In the genomic region with DNA sequence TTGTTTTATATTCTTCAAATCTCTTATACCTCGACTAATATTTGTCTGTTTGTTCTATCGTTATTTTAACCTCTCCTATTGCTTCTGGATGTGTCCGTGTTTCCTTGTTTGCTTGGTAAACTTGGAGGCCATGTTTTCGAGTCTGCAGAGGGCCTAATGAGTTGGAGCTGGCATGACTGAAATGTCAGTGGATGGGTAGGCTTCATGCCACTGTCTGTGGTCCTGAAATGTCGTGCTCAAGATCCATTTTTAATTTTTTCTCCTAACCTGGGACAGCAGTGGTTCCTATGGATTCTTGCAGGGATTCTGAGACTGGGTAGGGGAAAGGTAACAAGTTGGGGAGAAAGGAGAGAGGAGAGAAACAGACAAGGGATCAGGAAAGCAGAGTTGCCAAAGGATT, we compare ENCODE assay signal across 20 cellular contexts. TPM values are rescaled to one million over a fixed set of nuclear protein-coding genes. Genes with fewer than 3 reads are reported as not detected.
A peak's percentile ranks its signal among the peaks of the same experiment; 100 is the strongest.
DNase-seq lines count a peak whose midpoint lies in the region; ATAC-seq, FAIRE-seq and TF ChIP-seq lines count a peak whose summit lies in the region.
"Had no signal": no experiment of that assay in that cellular context is flagged by ENCODE, and none has a peak within 500 bp of the region (broad histone marks: within the 10 kb centered on the region; RNA-seq: fewer than 3 reads in every experiment).

No MANE protein-coding gene starts in this region.

- peak overlapping the region; percentile 65 for H2AFZ ChIP-seq in IMR-90 (replicated peaks; ENCODE audit: low read length, poor library complexity)

- no peak overlapping the region for H2AK5ac ChIP-seq in IMR-90 (ENCODE audit: low read depth, low read length)

- H4K8ac ChIP-seq in IMR-90 (ENCODE audit: low read depth in 2 of 2, low read length in 2 of 2) = no peak overlapping the region

- H2BK5ac ChIP-seq in IMR-90 (ENCODE audit: low read depth, low read length, poor library complexity, severe bottlenecking) = no peak overlapping the region

- intact Hi-C loops in IMR-90 (cut with micrococcal nuclease) (loop anchor here (2.0 to 5.0 kb wide), 2 partner anchors 542 to 1239 kb away; no protein-coding TSS in a partner anchor), body of pancreas (cut with DNase I) (loop anchor here (5.0 to 10.0 kb wide), 2 partner anchors 192 to 415 kb away; no protein-coding TSS in a partner anchor)

- DNase-seq in A172 (ENCODE audit: low spot score) = peak; percentile 26
- peak; percentile 4 for DNase-seq in IMR-90
- peak; percentile 44 for DNase-seq in astrocyte of the hippocampus (ENCODE audit: low read depth, low spot score)
- DNase-seq in fibroblast of mammary gland (ENCODE audit: low read depth) = peak; percentile 8
- no peak for DNase-seq in body of pancreas
- no peak for DNase-seq in epidermal melanocyte (ENCODE audit: insufficient read length, low spot score)
- no peak for DNase-seq in small intestine
- DNase-seq: activated CD8-positive, alpha-beta T cell treated with anti-CD3 and anti-CD28 coated beads, Interleukin-2, amount 10 ng/mL, durations not matched to agents 7 days and 5 days; activated T-cell treated with anti-CD3 and anti-CD28 coated beads, Interleukin-2, amount 50 U/mL, for 4 hours; CD4-positive, CD25-positive, alpha-beta regulatory T cell; left ventricle myocardium inferior; NCI-H1694; NCI-H226; ovary; stimulated activated CD4-positive, alpha-beta T cell treated with anti-CD3 and anti-CD28 coated beads, Interleukin-2, amount 100 ng/mL, for 24 hours; stimulated activated naive CD8-positive, alpha-beta T cell treated with anti-CD3 and anti-CD28 coated beads, Interleukin-15, amount 100 ng/mL, for 72 hours; upper lobe of left lung had no signal

- H3K4me2 ChIP-seq in IMR-90 (ENCODE audit: low read depth, low read length) = no peak overlapping the region

- H2BK15ac ChIP-seq in IMR-90 (ENCODE audit: low read depth, low read length) = no peak overlapping the region

- H4K5ac ChIP-seq in IMR-90 (ENCODE audit: low read depth, low read length) = no peak overlapping the region

- H3K23ac ChIP-seq in IMR-90 (ENCODE audit: low read depth, low read length) = no peak overlapping the region

- dilution Hi-C loops in IMR-90 (cut with HindIII; ENCODE audit: low sequenced_read_pairs, unreplicated experiment) = no loop called here

- no peak overlapping the region for H3K14ac ChIP-seq in IMR-90 (replicated peaks; ENCODE audit: low read depth, low read length)

- no peak overlapping the region for H3K56ac ChIP-seq in IMR-90 (ENCODE audit: extremely low read depth, insufficient read depth, low read length)

- H4K91ac ChIP-seq in IMR-90 (ENCODE audit: insufficient read depth, low read depth, low read length) = no peak overlapping the region

- no peak overlapping the region for H3K9ac ChIP-seq in IMR-90 (ENCODE audit: low read depth, low read length)

- no peaks in the 10 kb centered on the region for H3K79me1 ChIP-seq in IMR-90 (ENCODE audit: low read depth in 1 of 2, low read length in 2 of 2)

- no peak overlapping the region for H3K4me3 ChIP-seq in IMR-90 (ENCODE audit: insufficient read depth, low read depth, low read length)
- no peak overlapping the region for H3K4me3 ChIP-seq in fibroblast of mammary gland (ENCODE audit: control insufficient read depth, low read depth, low read length)
- no peak overlapping the region for H3K4me3 ChIP-seq in body of pancreas
- H3K4me3 ChIP-seq in small intestine (ENCODE audit: low read depth in 1 of 2, low read length in 2 of 2) = no peak overlapping the region
- H3K4me3 ChIP-seq: left ventricle myocardium inferior, ovary, upper lobe of left lung had no signal

- POLR2A ChIA-PET in IMR-90 (lab: Charles Lee; ENCODE audit: unreplicated experiment) = no interaction called here

- no peaks in the 10 kb centered on the region; the same call in 1 of the 2 replicates for H3K27me3 ChIP-seq in IMR-90 (ENCODE audit: control insufficient read depth, insufficient read depth, low read length)
- H3K27me3 ChIP-seq in body of pancreas = no peaks in the 10 kb centered on the region
- no peaks in the 10 kb centered on the region for H3K27me3 ChIP-seq in small intestine (ENCODE audit: control insufficient read depth in 2 of 2, insufficient read depth in 2 of 2, low read length in 2 of 2)
- H3K27me3 ChIP-seq: ovary, upper lobe of left lung had no signal

- H3K4me1 ChIP-seq in IMR-90 (ENCODE audit: control insufficient read depth, insufficient read depth, low read length) (no peaks in the 10 kb centered on the region), body of pancreas (no peaks in the 10 kb centered on the region), small intestine (ENCODE audit: control insufficient read depth in 2 of 2, insufficient read depth in 1 of 2, low read depth in 1 of 2, low read length in 1 of 2) (no peaks in the 10 kb centered on the region)
- H3K4me1 ChIP-seq: left ventricle myocardium inferior, upper lobe of left lung had no signal

- H2AK9ac ChIP-seq in IMR-90 (replicated peaks; ENCODE audit: low read depth, low read length, poor library complexity) = no peak overlapping the region

- CTCF ChIA-PET in IMR-90 (lab: Yijun Ruan, JAX) = interaction anchor here (1.0 kb wide), 1 partner anchor 202 kb away, joined by 3 read pairs; no protein-coding TSS in a partner anchor

- H3K36me3 ChIP-seq in IMR-90 (ENCODE audit: control insufficient read depth, insufficient read depth, low read length) (no peaks in the 10 kb centered on the region), body of pancreas (replicated peaks in 1 of 2; ENCODE audit: insufficient read depth in 1 of 2, low read depth in 2 of 2) (no peaks in the 10 kb centered on the region), small intestine (ENCODE audit: control insufficient read depth in 2 of 2, insufficient read depth in 2 of 2, low read length in 2 of 2) (no peaks in the 10 kb centered on the region)
- H3K36me3 ChIP-seq: left ventricle myocardium inferior, ovary, upper lobe of left lung had no signal

- H3K18ac ChIP-seq in IMR-90 (ENCODE audit: low read depth, low read length) = no peak overlapping the region

- no peak overlapping the region for H3K4ac ChIP-seq in IMR-90 (ENCODE audit: low read depth, low read length)

- BruUV-seq in IMR-90 (replicated peaks; lab: Mats Ljungman, UMichigan) = no TSS peak

- no peaks in the 10 kb centered on the region for H3K9me1 ChIP-seq in IMR-90 (ENCODE audit: insufficient read depth, low read length)

- no peak overlapping the region for H2BK20ac ChIP-seq in IMR-90 (ENCODE audit: low read depth, low read length)

- no peak for ATAC-seq in IMR-90 (ENCODE audit: low read depth)
- no peak for ATAC-seq in GM19463 (IDR thresholded peaks at IDR 0.05; ENCODE audit: unreplicated experiment)
- ATAC-seq in body of pancreas = no peak
- ATAC-seq: activated CD8-positive, alpha-beta T cell treated with anti-CD3 and anti-CD28 coated beads, Interleukin-2, amount 10 ng/mL, durations not matched to agents 7 days and 5 days; activated T-cell treated with anti-CD3 and anti-CD28 coated beads, Interleukin-2, amount 50 U/mL, for 4 hours; Right ventricle myocardium inferior; sciatic nerve; stimulated activated naive CD8-positive, alpha-beta T cell treated with anti-CD3 and anti-CD28 coated beads, Interleukin-15, amount 100 ng/mL, for 72 hours had no signal

- TF ChIP-seq CTCF in IMR-90 (conservative IDR thresholded peaks at IDR 0.05; ENCODE audit: low read depth, low read length) = no peak
- no peak for TF ChIP-seq CTCF in fibroblast of mammary gland (conservative IDR thresholded peaks at IDR 0.05; ENCODE audit: control insufficient read depth, insufficient read depth, low read depth, low read length)
- no peak for TF ChIP-seq CTCF in body of pancreas (IDR thresholded peaks at IDR 0.05)

- FAIRE-seq in small intestine (lab: Jason Lieb, UNC) = no peak

- no peak overlapping the region for H2BK120ac ChIP-seq in IMR-90 (ENCODE audit: low read depth, low read length)

- TF ChIP-seq RAD21 in IMR-90 (IDR thresholded peaks at IDR 0.05; ENCODE audit: low read length) = no peak

- in situ Hi-C loops in IMR-90 (cut with MboI; ENCODE audit: low sequenced_read_pairs) = loop anchor here (5.0 to 25.0 kb wide), 3 partner anchors 197 to 1227 kb away; no protein-coding TSS in a partner anchor

- TF ChIP-seq POLR2A in IMR-90 (IDR thresholded peaks at IDR 0.05; ENCODE audit: low read depth, low read length) (no peak), body of pancreas (IDR thresholded peaks at IDR 0.05) (no peak)

- no peaks in the 10 kb centered on the region for H4K20me1 ChIP-seq in IMR-90 (ENCODE audit: insufficient read depth, low read length)

- no peak overlapping the region for H3K27ac ChIP-seq in IMR-90 (ENCODE audit: insufficient read depth, low read length)
- H3K27ac ChIP-seq in body of pancreas = no peak overlapping the region
- no peak overlapping the region for H3K27ac ChIP-seq in small intestine (ENCODE audit: low read depth in 1 of 2, low read length in 1 of 2)
- H3K27ac ChIP-seq: left ventricle myocardium inferior, ovary, upper lobe of left lung had no signal

- no peaks in the 10 kb centered on the region for H3K9me3 ChIP-seq in IMR-90 (ENCODE audit: control insufficient read depth, insufficient read depth, low read length)
- no peaks in the 10 kb centered on the region for H3K9me3 ChIP-seq in body of pancreas
- H3K9me3 ChIP-seq in small intestine (ENCODE audit: control insufficient read depth, low read depth) = no peaks in the 10 kb centered on the region
- H3K9me3 ChIP-seq: left ventricle myocardium inferior, ovary, upper lobe of left lung had no signal

- WGBS in IMR-90 (ENCODE audit: extremely low coverage in 2 of 2, insufficient read length in 1 of 2), 2 experiments = no CpG with 5 or more reads among the region's 5 CpGs
- WGBS in body of pancreas, 2 donors = 44 to 55% methylated on average over 5 of the region's 5 CpGs
- 62 to 68% (median 67%) methylated on average over 5 of the region's 5 CpGs for WGBS in small intestine, 3 donors

TF ChIP-seq in IMR-90, 13 proteins besides CTCF, POLR2A, EP300 and RAD21:
- TF ChIP-seq CEBPB (IDR thresholded peaks at IDR 0.05; ENCODE audit: low read depth, low read length) = no peak

RNA-seq across cellular contexts. Expression of a gene that starts 18.8 kb away (rescaled TPM):
- total RNA-seq in A172 (2014; rRNA removed; shearing (Covaris generic)) = not detected in 2 replicates
- total RNA-seq in IMR-90 (2012; rRNA removed) (0.18 and 0.28 TPM in 2 replicates), body of pancreas (10 to 100 TPM in 1 of 2 donors, 1 to 10 TPM in 1; 8.8 to 16.8 TPM)
- polyA plus RNA-seq in IMR-90 (2012; rRNA removed) (0.06 and 0.19 TPM in 2 replicates), small intestine (1 to 10 TPM in 1 of 3 donors, under 1 TPM in 2; 0.27 to 3.3 (median 0.45) TPM)
- 0.09 and 0.14 TPM in 2 replicates for polyA plus RNA-seq in IMR-90 (2012; cell fraction: cytosol; rRNA removed)
- polyA plus RNA-seq in IMR-90 (2012; cell fraction: nucleus; rRNA removed; ENCODE audit: low replicate concordance) = 0.18 and 0.44 TPM in 2 replicates
- total RNA-seq: activated CD8-positive, alpha-beta T cell treated with anti-CD3 and anti-CD28 coated beads, Interleukin-2, amount 10 ng/mL, durations not matched to agents 7 days and 5 days; activated T-cell treated with anti-CD3 and anti-CD28 coated beads, Interleukin-2, amount 50 U/mL, for 4 hours; CD4-positive, CD25-positive, alpha-beta regulatory T cell had no signal
- polyA plus RNA-seq: CD4-positive, CD25-positive, alpha-beta regulatory T cell had no signal

RNA-seq across cellular contexts. Expression of a gene that starts 54.3 kb away (rescaled TPM):
- total RNA-seq in A172 (2014; rRNA removed; shearing (Covaris generic)) = not detected in 2 replicates
- total RNA-seq in IMR-90 (2012; rRNA removed) (0.28 and 0.54 TPM in 2 replicates), body of pancreas (1 to 10 TPM; 4.0 to 6.5 TPM)
- polyA plus RNA-seq in IMR-90 (2012; rRNA removed) (0.29 and 0.30 TPM in 2 replicates), small intestine (1 to 10 TPM in 1 of 3 donors, under 1 TPM in 2; 0.54 to 1.5 (median 0.67) TPM)
- polyA plus RNA-seq in IMR-90 (2012; cell fraction: cytosol; rRNA removed) = 0.03 and 0.08 TPM in 2 replicates
- polyA plus RNA-seq in IMR-90 (2012; cell fraction: nucleus; rRNA removed; ENCODE audit: low replicate concordance) = 0.13 and 1.7 TPM in 2 replicates

Comparison
In these comparisons a context has a peak if more than half of its experiments do, and no peak if none do; other contexts are left out.
1. DNase-seq: peak in A172 (single experiment), IMR-90 (single experiment), astrocyte of the hippocampus (single experiment) and fibroblast of mammary gland (single experiment); none in body of pancreas (0 of 4), epidermal melanocyte (single experiment) and small intestine (single experiment).